ENCODE assay signal across 28 cellular contexts in genomic region chr9:33147770-33148169, GRCh38. TPM values are rescaled to one million over a fixed set of nuclear protein-coding genes. Genes with fewer than 3 reads are reported as not detected.
DNase-seq lines count a peak whose midpoint lies in the region; ATAC-seq and TF ChIP-seq lines count a peak whose summit lies in the region.
"Had no signal": no experiment of that assay in that cellular context is flagged by ENCODE, and none has a peak within 500 bp of the region (broad histone marks: within the 10 kb centered on the region; RNA-seq: fewer than 3 reads in every experiment).

No MANE protein-coding gene starts in this region.

- peaks cover 0 to 1% (median 0%) of the 10 kb centered on the region in 3 donors for H3K27me3 Mint-ChIP-seq in CD14-positive monocyte (ENCODE audit: low read depth in 3 of 3)
- H3K27me3 Mint-ChIP-seq: activated naive CD8-positive, alpha-beta T cell treated with anti-CD3 and anti-CD28 coated beads, Interleukin-2, amount 10 ng/mL, durations not matched to agents 7 days and 5 days had no signal

- no peaks in the 10 kb centered on the region for H3K9me3 ChIP-seq in OCI-LY3 (ENCODE audit: insufficient read depth, low read length)
- H3K9me3 ChIP-seq in muscle layer of colon (ENCODE audit: low read length), result no peaks in the 10 kb centered on the region
- H3K9me3 ChIP-seq: ascending aorta, heart left ventricle, stomach, tibial artery had no signal

- H3K36me3 ChIP-seq in OCI-LY3 (replicated peaks; ENCODE audit: low read depth, low read length) (peaks cover 9% of the 10 kb centered on the region), muscle layer of colon (ENCODE audit: insufficient read depth, low read length) (no peaks in the 10 kb centered on the region)
- H3K36me3 ChIP-seq: ascending aorta, cardiac muscle cell, stomach, tibial artery had no signal

- peak overlapping the region; percentile 36; the same call in 1 of the 2 replicates for H3K4me2 ChIP-seq in OCI-LY3 (ENCODE audit: low read length)
- H3K4me2 ChIP-seq: PC-9 had no signal

- peaks cover 100% of the 10 kb centered on the region for H3K79me2 ChIP-seq in OCI-LY3 (ENCODE audit: low read length)

- H3K9ac ChIP-seq in OCI-LY3 (ENCODE audit: low read length), result no peak overlapping the region
- H3K9ac ChIP-seq in muscle layer of colon (ENCODE audit: low read length), result no peak overlapping the region

- H3K4me1 ChIP-seq in OCI-LY3 (ENCODE audit: low read length) (peaks cover 90% of the 10 kb centered on the region), muscle layer of colon (ENCODE audit: insufficient read depth, low read length) (peaks cover 54% of the 10 kb centered on the region)

- intact Hi-C loops in CD14-positive monocyte (cut with micrococcal nuclease), result no loop called here

- H3K27ac Mint-ChIP-seq in CD14-positive monocyte, result peak overlapping the region in 1 of 7 donors; percentile 71
- H3K27ac Mint-ChIP-seq: activated naive CD8-positive, alpha-beta T cell treated with anti-CD3 and anti-CD28 coated beads, Interleukin-2, amount 10 ng/mL, durations not matched to agents 7 days and 5 days; activated T-helper 2 cell treated with anti-CD3 and anti-CD28 coated beads, Interferon-gamma antibody, Interleukin-2, Interleukin-4, amounts not matched to agents 10 μg/mL and 5 μg/mL and 100 μg/mL, durations not matched to agents 14 hours and 24 hours and 36 hours; endodermal cell had no signal

- H3K4me3 ChIP-seq in OCI-LY3 (ENCODE audit: low read length) (no peak overlapping the region), muscle layer of colon (ENCODE audit: low read depth in 1 of 2, low read length in 2 of 2) (no peak overlapping the region)
- H3K4me3 ChIP-seq: ascending aorta, cardiac muscle cell, heart left ventricle, lung, PC-9, stomach, tibial artery had no signal

- TF ChIP-seq CTCF in CD14-positive monocyte (IDR thresholded peaks at IDR 0.05) (no peak), OCI-LY3 (IDR thresholded peaks at IDR 0.05; ENCODE audit: low read depth, low read length) (no peak)

- no peaks in the 10 kb centered on the region for H3K27me3 ChIP-seq in OCI-LY3 (ENCODE audit: low read depth, low read length)
- H3K27me3 ChIP-seq in muscle layer of colon (ENCODE audit: control insufficient read depth in 1 of 2, insufficient read depth in 2 of 2, low read length in 2 of 2), result no peaks in the 10 kb centered on the region
- H3K27me3 ChIP-seq: ascending aorta, cardiac muscle cell, heart left ventricle, stomach, tibial artery had no signal

- peaks cover 35% of the 10 kb centered on the region for H4K20me1 ChIP-seq in OCI-LY3 (ENCODE audit: insufficient read depth, low read length)

- H3K27ac ChIP-seq in OCI-LY3 (ENCODE audit: low read length), result no peak overlapping the region
- H3K27ac ChIP-seq in muscle layer of colon (ENCODE audit: low read depth, low read length), result peak overlapping the region; percentile 12
- H3K27ac ChIP-seq: cardiac muscle cell, PC-9, tibial artery, VCaP had no signal

- H3K36me3 Mint-ChIP-seq in CD14-positive monocyte, result peaks cover 11 to 24% of the 10 kb centered on the region in 2 donors

- ATAC-seq in HG03469 (IDR thresholded peaks at IDR 0.05; ENCODE audit: unreplicated experiment), result no peak
- ATAC-seq: esophagus mucosa, heart left ventricle had no signal

- no peaks in the 10 kb centered on the region for H3K9me3 Mint-ChIP-seq in CD14-positive monocyte
- H3K9me3 Mint-ChIP-seq: activated naive CD8-positive, alpha-beta T cell treated with anti-CD3 and anti-CD28 coated beads, Interleukin-2, amount 10 ng/mL, durations not matched to agents 7 days and 5 days; activated T-helper 2 cell treated with anti-CD3 and anti-CD28 coated beads, Interferon-gamma antibody, Interleukin-2, Interleukin-4, amounts not matched to agents 10 μg/mL and 5 μg/mL and 100 μg/mL, durations not matched to agents 14 hours and 24 hours and 36 hours; endodermal cell had no signal

- H3K4me1 Mint-ChIP-seq in CD14-positive monocyte, result peaks cover 82% of the 10 kb centered on the region

- H2AFZ ChIP-seq in OCI-LY3 (ENCODE audit: low read depth, low read length), result no peak overlapping the region
- H2AFZ ChIP-seq: PC-9 had no signal

- H3K4me3 Mint-ChIP-seq in CD14-positive monocyte, result no peak overlapping the region
- H3K4me3 Mint-ChIP-seq: activated naive CD8-positive, alpha-beta T cell treated with anti-CD3 and anti-CD28 coated beads, Interleukin-2, amount 10 ng/mL, durations not matched to agents 7 days and 5 days; endodermal cell had no signal

- DNase-seq in CD14-positive monocyte (ENCODE audit: low spot score) (peak; percentile 37), iPS-NIHi7 (ENCODE audit: extremely low spot score) (no peak), GOT3 (lab: John Stamatoyannopoulos, UW) (no peak)
- peak; percentile 22 for DNase-seq in stimulated activated CD8-positive, alpha-beta memory T cell treated with anti-CD3 and anti-CD28 coated beads, Interleukin-4, amount 100 ng/mL, for 48 hours
- DNase-seq: activated CD4-positive, alpha-beta T cell treated with anti-CD3 and anti-CD28 coated beads, Interleukin-2, amount 50 U/mL, for 1 hour; activated naive CD8-positive, alpha-beta T cell treated with anti-CD3 and anti-CD28 coated beads, Interleukin-2, amount 10 ng/mL, durations not matched to agents 7 days and 5 days; cortex of kidney; endodermal cell; foreskin fibroblast; heart left ventricle; NCI-H1092; NCI-H187; NCI-H524 treated with DMSO at 0.1 percent for 48 hours; NK-92 treated with Interleukin-12 subunit alpha and Interleukin-12 subunit beta, amount 100 ng/mL, for 24 hours; PC-9; SHP77 treated with DMSO at 0.1 percent for 48 hours; stomach; T-helper 9 cell had no signal

RNA-seq across cellular contexts. Expression of gene B4GALT1, which starts 19.4 kb away (rescaled TPM):
- 10 to 100 TPM; 27.6 to 38.6 TPM for polyA plus RNA-seq in CD14-positive monocyte

Comparison
In these comparisons a context has a peak if more than half of its experiments do, and no peak if none do; other contexts are left out.
1. DNase-seq: peak in CD14-positive monocyte (single experiment) and stimulated activated CD8-positive, alpha-beta memory T cell treated with anti-CD3 and anti-CD28 coated beads, Interleukin-4, amount 100 ng/mL, for 48 hours (single experiment); none in iPS-NIHi7 (single experiment) and GOT3 (single experiment).